16 cellular contexts compared by ENCODE assay signal in genomic region chr6:144315981-144316865, GRCh38. TPM values are rescaled to one million over a fixed set of nuclear protein-coding genes. Genes with fewer than 3 reads are reported as not detected.
DNase-seq lines count a peak whose midpoint lies in the region; ATAC-seq and TF ChIP-seq lines count a peak whose summit lies in the region.
"Had no signal": no experiment of that assay in that cellular context is flagged by ENCODE, and none has a peak within 500 bp of the region (broad histone marks: within the 10 kb centered on the region; RNA-seq: fewer than 3 reads in every experiment).

No MANE protein-coding gene starts in this region.

- no peaks in the 10 kb centered on the region for H3K36me3 ChIP-seq in left ventricle myocardium inferior
- no peaks in the 10 kb centered on the region for H3K36me3 ChIP-seq in heart left ventricle
- no peaks in the 10 kb centered on the region for H3K36me3 ChIP-seq in upper lobe of right lung
- H3K36me3 ChIP-seq: cardiac muscle cell, heart right ventricle had no signal

- H3K9me3 Mint-ChIP-seq in chondrocyte (ENCODE audit: low read depth) = no peaks in the 10 kb centered on the region
- H3K9me3 Mint-ChIP-seq: activated CD4-positive, alpha-beta memory T cell treated with anti-CD3 and anti-CD28 coated beads for 36 hours; T-helper 1 cell treated with Interleukin-12 subunit alpha and Interleukin-12 subunit beta and Interleukin-4 antibody, amounts not matched to agents 30 μg/mL and 1 μg/mL, for 36 hours had no signal

- no peak overlapping the region for H3K4me3 Mint-ChIP-seq in chondrocyte (ENCODE audit: unreplicated experiment)
- H3K4me3 Mint-ChIP-seq: activated CD4-positive, alpha-beta memory T cell treated with anti-CD3 and anti-CD28 coated beads for 36 hours; T-helper 1 cell treated with Interleukin-12 subunit alpha and Interleukin-12 subunit beta and Interleukin-4 antibody, amounts not matched to agents 30 μg/mL and 1 μg/mL, for 36 hours had no signal

- H3K27ac ChIP-seq in left ventricle myocardium inferior (replicated peaks) (peak overlapping the region; percentile 65), heart left ventricle (peak overlapping the region in 2 of 12 donors; percentile 34 to 69), upper lobe of right lung (peak overlapping the region; percentile 27)
- H3K27ac ChIP-seq: cardiac muscle cell, neutrophil had no signal

- H3K9me3 ChIP-seq in left ventricle myocardium inferior (replicated peaks) (no peaks in the 10 kb centered on the region), heart left ventricle (no peaks in the 10 kb centered on the region), upper lobe of right lung (no peaks in the 10 kb centered on the region)
- H3K9me3 ChIP-seq: heart right ventricle, neutrophil had no signal

- ATAC-seq in heart left ventricle = no peak
- ATAC-seq in HG02970 (IDR thresholded peaks at IDR 0.05; ENCODE audit: low FRiP score, unreplicated experiment) = peak; percentile 52
- ATAC-seq in upper lobe of right lung = no peak
- no peak for ATAC-seq in GM18520 (IDR thresholded peaks at IDR 0.05; ENCODE audit: unreplicated experiment)

- H3K27ac Mint-ChIP-seq in chondrocyte (ENCODE audit: unreplicated experiment) = peak overlapping the region; percentile 57
- H3K27ac Mint-ChIP-seq: activated CD4-positive, alpha-beta memory T cell treated with anti-CD3 and anti-CD28 coated beads for 36 hours; T-helper 1 cell treated with Interleukin-12 subunit alpha and Interleukin-12 subunit beta and Interleukin-4 antibody, amounts not matched to agents 30 μg/mL and 1 μg/mL, for 36 hours had no signal

- intact Hi-C loops in left ventricle myocardium inferior (cut with micrococcal nuclease) = no loop called here
- intact Hi-C loops in heart left ventricle (cut with DNase I) = no loop called here
- intact Hi-C loops in upper lobe of right lung (cut with DNase I) = no loop called here

- no peak for TF ChIP-seq CTCF in left ventricle myocardium inferior (IDR thresholded peaks at IDR 0.05; ENCODE audit: borderline replicate concordance)
- no peak for TF ChIP-seq CTCF in heart left ventricle (IDR thresholded peaks at IDR 0.05)
- no peak for TF ChIP-seq CTCF in chondrocyte (IDR thresholded peaks at IDR 0.05)
- TF ChIP-seq CTCF in upper lobe of right lung (IDR thresholded peaks at IDR 0.05) = no peak

- peaks cover 68% of the 10 kb centered on the region for H3K4me1 Mint-ChIP-seq in chondrocyte (ENCODE audit: low read depth)

- H3K4me3 ChIP-seq in left ventricle myocardium inferior (no peak overlapping the region), heart left ventricle (no peak overlapping the region), upper lobe of right lung (no peak overlapping the region)
- H3K4me3 ChIP-seq: cardiac muscle cell had no signal

- H3K27me3 ChIP-seq in left ventricle myocardium inferior (ENCODE audit: low read depth) (no peaks in the 10 kb centered on the region), heart left ventricle (no peaks in the 10 kb centered on the region), upper lobe of right lung (no peaks in the 10 kb centered on the region)
- H3K27me3 ChIP-seq: cardiac muscle cell, heart right ventricle, neutrophil had no signal

- DNase-seq in left ventricle myocardium inferior (no peak), heart left ventricle (no peak), chondrocyte (ENCODE audit: low spot score) (no peak), upper lobe of right lung (no peak), HuH-7.5 (ENCODE audit: low spot score) (no peak)
- no peak for DNase-seq in activated CD4-positive, CD25-positive, alpha-beta regulatory T cell (lab: John Stamatoyannopoulos, UW)
- DNase-seq: activated CD4-positive, alpha-beta memory T cell treated with anti-CD3 and anti-CD28 coated beads for 36 hours; activated gamma-delta T cell treated with Interleukin-2 at 50 U/mL for 16 hours; DMS 273 treated with DMSO at 0.1 percent for 48 hours; NCI-H1092 had no signal

- H3K4me1 ChIP-seq in left ventricle myocardium inferior (peaks cover 77% of the 10 kb centered on the region), heart left ventricle (peaks cover 14 to 85% (median 55%) of the 10 kb centered on the region in 12 donors), upper lobe of right lung (peaks cover 78% of the 10 kb centered on the region)

- H3K27me3 Mint-ChIP-seq in chondrocyte (ENCODE audit: low read depth) = no peaks in the 10 kb centered on the region

- 92 to 95% (median 93%) methylated on average over 6 of the region's 6 CpGs for WGBS in heart left ventricle, 4 donors

- H3K36me3 Mint-ChIP-seq in chondrocyte (ENCODE audit: low read depth) = no peaks in the 10 kb centered on the region
- H3K36me3 Mint-ChIP-seq: activated CD4-positive, alpha-beta memory T cell treated with anti-CD3 and anti-CD28 coated beads for 36 hours had no signal

- TF ChIP-seq POLR2A in heart left ventricle (IDR thresholded peaks at IDR 0.05) = no peak

RNA-seq across cellular contexts. Expression of gene UTRN, which starts 31.1 kb away (rescaled TPM):
- total RNA-seq in left ventricle myocardium inferior (68.3 TPM), heart left ventricle (100 to 1,000 TPM in 3 of 9 donors, 10 to 100 TPM in 6; 69.3 to 129 (median 86.0) TPM), chondrocyte (124 to 133 TPM (median 125 TPM) in 3 replicates), upper lobe of right lung (316 TPM)
- polyA plus RNA-seq in heart left ventricle = 10 to 100 TPM; 13.9 to 28.8 TPM
